17 cellular contexts compared by ENCODE assay signal in genomic region chr10:106577266-106577665, GRCh38.
DNase-seq lines count a peak whose midpoint lies in the region; ATAC-seq, FAIRE-seq and TF ChIP-seq lines count a peak whose summit lies in the region.
"Had no signal": no experiment of that assay in that cellular context is flagged by ENCODE, and none has a peak within 500 bp of the region (broad histone marks: within the 10 kb centered on the region; RNA-seq: fewer than 3 reads in every experiment).

No MANE protein-coding gene starts in this region.

- TF ChIP-seq CTCF in fibroblast of lung (conservative IDR thresholded peaks at IDR 0.05 in 1 of 2, IDR thresholded peaks at IDR 0.05 in 1 of 2; ENCODE audit: low read depth in 1 of 2, low read length in 2 of 2) (no peak), type B pancreatic cell (conservative IDR thresholded peaks at IDR 0.05) (no peak)

- no peaks in the 10 kb centered on the region for H3K27me3 ChIP-seq in fibroblast of lung (ENCODE audit: control insufficient read depth, insufficient read depth, low read length)
- H3K27me3 ChIP-seq: pancreas, upper lobe of left lung had no signal

- H3K9me3 ChIP-seq in fibroblast of lung (ENCODE audit: control insufficient read depth, insufficient read depth, low read depth, low read length) = no peaks in the 10 kb centered on the region
- H3K9me3 ChIP-seq: pancreas, upper lobe of left lung had no signal

- DNase-seq in NOMO-1 (lab: John Stamatoyannopoulos, UW; ENCODE audit: unreplicated experiment in 2 of 2) (peak; percentile 3 to 4), NOMO-1 treated with dmso at 0.1 percent for 144 hours (lab: John Stamatoyannopoulos, UW; ENCODE audit: unreplicated experiment) (no peak), T1000 (lab: John Stamatoyannopoulos, UW) (peak; percentile 70), fibroblast of lung (ENCODE audit: low read depth in 2 of 2) (peak; percentile 36 to 52), type B pancreatic cell (ENCODE audit: extremely low spot score, unreplicated experiment) (no peak), GM12892 (ENCODE audit: insufficient read length) (no peak), NCI-H2171 (lab: John Stamatoyannopoulos, UW) (no peak)
- DNase-seq: 8988T; activated CD4-positive, alpha-beta T cell treated with anti-CD3 and anti-CD28 coated beads, Interleukin-2, amount 50 U/mL, for 4 hours; CD8-positive, alpha-beta memory T cell; NCI-H2171 treated with DMSO at 0.1 percent for 48 hours; pancreas; RPMI8226; stimulated activated CD8-positive, alpha-beta memory T cell treated with anti-CD3 and anti-CD28 coated beads, Interleukin-4, amount 100 ng/mL, for 48 hours; upper lobe of left lung had no signal

- no peak overlapping the region for H3K27ac ChIP-seq in fibroblast of lung (ENCODE audit: insufficient read depth, low read length)
- H3K27ac ChIP-seq: pancreas, upper lobe of left lung had no signal

- FAIRE-seq in GM12892 (lab: Jason Lieb, UNC) = no peak
- FAIRE-seq: pancreas had no signal

- no peak overlapping the region for H3K4me2 ChIP-seq in fibroblast of lung (ENCODE audit: extremely low read depth, insufficient read depth, low read length)

- H3K9ac ChIP-seq in fibroblast of lung (ENCODE audit: insufficient read depth, low read length) = no peak overlapping the region

- H3K27me3 Mint-ChIP-seq in type B pancreatic cell = no peaks in the 10 kb centered on the region
- H3K27me3 Mint-ChIP-seq: CD8-positive, alpha-beta memory T cell had no signal

- no peaks in the 10 kb centered on the region for H3K4me1 ChIP-seq in fibroblast of lung (ENCODE audit: control insufficient read depth, extremely low read depth, insufficient read depth, low read length)
- H3K4me1 ChIP-seq: pancreas, upper lobe of left lung had no signal

- H2AFZ ChIP-seq in fibroblast of lung (ENCODE audit: low read length) = no peak overlapping the region

- no peak overlapping the region for H3K4me3 ChIP-seq in fibroblast of lung (replicated peaks in 1 of 4; ENCODE audit: control extremely low read depth in 1 of 4, insufficient read depth in 1 of 4, low read depth in 3 of 4, low read length in 4 of 4)
- H3K4me3 ChIP-seq: pancreas, upper lobe of left lung had no signal

- no peak for TF ChIP-seq POLR2A in GM12892 (IDR thresholded peaks at IDR 0.05; ENCODE audit: low read depth, low read length)

- no peak for ATAC-seq in GM18502 (IDR thresholded peaks at IDR 0.05; ENCODE audit: poor library complexity, unreplicated experiment)
- ATAC-seq: pancreas had no signal

- H4K20me1 ChIP-seq in fibroblast of lung (ENCODE audit: control insufficient read depth, extremely low read depth, insufficient read depth, low read length) = no peaks in the 10 kb centered on the region

- H3K9me3 Mint-ChIP-seq in type B pancreatic cell = no peaks in the 10 kb centered on the region
- H3K9me3 Mint-ChIP-seq: T-helper 2 cell treated with Interferon-gamma antibody and Interleukin-4, amounts not matched to agents 5 μg/mL and 100 μg/mL, for 36 hours had no signal

- peaks cover 34% of the 10 kb centered on the region for H3K4me1 Mint-ChIP-seq in type B pancreatic cell (ENCODE audit: unreplicated experiment)
- H3K4me1 Mint-ChIP-seq: CD8-positive, alpha-beta memory T cell had no signal

- H3K27ac Mint-ChIP-seq in type B pancreatic cell = peak overlapping the region; percentile 57
- H3K27ac Mint-ChIP-seq: CD8-positive, alpha-beta memory T cell; T-helper 2 cell treated with Interferon-gamma antibody and Interleukin-4, amounts not matched to agents 5 μg/mL and 100 μg/mL, for 36 hours had no signal

- no peaks in the 10 kb centered on the region for H3K36me3 Mint-ChIP-seq in type B pancreatic cell
- H3K36me3 Mint-ChIP-seq: CD8-positive, alpha-beta memory T cell had no signal

- no peaks in the 10 kb centered on the region for H3K79me2 ChIP-seq in fibroblast of lung (ENCODE audit: control insufficient read depth, insufficient read depth, low read length)

- H3K4me3 Mint-ChIP-seq in type B pancreatic cell = peak overlapping the region; percentile 65
- H3K4me3 Mint-ChIP-seq: CD8-positive, alpha-beta memory T cell; T-helper 2 cell treated with Interferon-gamma antibody and Interleukin-4, amounts not matched to agents 5 μg/mL and 100 μg/mL, for 36 hours had no signal

- no peaks in the 10 kb centered on the region for H3K36me3 ChIP-seq in fibroblast of lung (ENCODE audit: control insufficient read depth, insufficient read depth, low read length)
- H3K36me3 ChIP-seq: pancreas, upper lobe of left lung had no signal

Comparison
In these comparisons a context has a peak if more than half of its experiments do, and no peak if none do; other contexts are left out.
1. DNase-seq: peak in NOMO-1 (2 of 2), T1000 (single experiment) and fibroblast of lung (2 of 2); none in NOMO-1 treated with dmso at 0.1 percent for 144 hours (single experiment), type B pancreatic cell (single experiment), GM12892 (single experiment) and NCI-H2171 (single experiment).